ENCODE assay signal across 15 cellular contexts in genomic region chr20:46306743-46307138, GRCh38. TPM values are rescaled to one million over a fixed set of nuclear protein-coding genes. Genes with fewer than 3 reads are reported as not detected.
A peak's percentile ranks its signal among the peaks of the same experiment; 100 is the strongest.
DNase-seq lines count a peak whose midpoint lies in the region; ATAC-seq and TF ChIP-seq lines count a peak whose summit lies in the region.
"Had no signal": no experiment of that assay in that cellular context is flagged by ENCODE, and none has a peak within 500 bp of the region (broad histone marks: within the 10 kb centered on the region; RNA-seq: fewer than 3 reads in every experiment).

No MANE protein-coding gene starts in this region.

- H3K36me3 Mint-ChIP-seq in brain, result no peaks in the 10 kb centered on the region
- peaks cover 2% of the 10 kb centered on the region for H3K36me3 Mint-ChIP-seq in neural progenitor cell

- POLR2A ChIA-PET in SK-N-SH (lab: Yijun Ruan, JAX), result interaction anchor here (0.8 to 1.0 kb wide), 3 partner anchors 40 to 57 kb away, joined by 3 to 5 read pairs (median 4); no protein-coding TSS in a partner anchor

- no peak for TF ChIP-seq EP300 in SK-N-SH (IDR thresholded peaks at IDR 0.05; ENCODE audit: borderline replicate concordance in 1 of 2, low read depth in 1 of 2, low read length in 1 of 2)

- no peak overlapping the region for H3K4me2 ChIP-seq in SK-N-SH
- no peak overlapping the region for H3K4me2 ChIP-seq in neural progenitor cell

- TF ChIP-seq CTCF in SK-N-SH (IDR thresholded peaks at IDR 0.05), result no peak
- TF ChIP-seq CTCF in brain (conservative IDR thresholded peaks at IDR 0.05), result no peak
- no peak for TF ChIP-seq CTCF in neural progenitor cell (IDR thresholded peaks at IDR 0.05)

- H3K27me3 Mint-ChIP-seq in brain (peaks cover 93% of the 10 kb centered on the region), neural progenitor cell (ENCODE audit: insufficient read depth, low read depth) (peaks cover 66% of the 10 kb centered on the region)

- H3K36me3 ChIP-seq in SK-N-SH (replicated peaks in 1 of 2; ENCODE audit: control insufficient read depth in 1 of 2, insufficient read depth in 2 of 2, low read length in 1 of 2) (no peaks in the 10 kb centered on the region), HUES6 (ENCODE audit: control insufficient read depth, insufficient read depth, low read length) (no peaks in the 10 kb centered on the region), neural progenitor cell (no peaks in the 10 kb centered on the region)
- H3K36me3 ChIP-seq: transverse colon had no signal

- no peaks in the 10 kb centered on the region for H3K9me2 ChIP-seq in SK-N-SH

- H3K4me3 Mint-ChIP-seq in brain (peak overlapping the region; percentile 76 to 87 (median 77)), neural progenitor cell (peak overlapping the region; percentile 79)
- H3K4me3 Mint-ChIP-seq: activated CD8-positive, alpha-beta T cell treated with anti-CD3 and anti-CD28 coated beads, Interleukin-2, amount 10 ng/mL, durations not matched to agents 7 days and 5 days had no signal

- H4K20me1 ChIP-seq in SK-N-SH (ENCODE audit: insufficient read depth) (no peaks in the 10 kb centered on the region), neural progenitor cell (ENCODE audit: low read depth) (peaks cover 9% of the 10 kb centered on the region)

- peaks cover 47% of the 10 kb centered on the region for H3K4me1 Mint-ChIP-seq in brain
- peaks cover under 1% of the 10 kb centered on the region for H3K4me1 Mint-ChIP-seq in neural progenitor cell

- H3K27me3 ChIP-seq in SK-N-SH (ENCODE audit: insufficient read depth) (peaks cover 54% of the 10 kb centered on the region), HUES6 (ENCODE audit: control insufficient read depth, insufficient read depth, low read length) (peaks cover 95% of the 10 kb centered on the region), neural progenitor cell (peaks cover 88% of the 10 kb centered on the region)

- peaks cover 0 to 6% (median 0%) of the 10 kb centered on the region in 5 experiments for H3K9me3 Mint-ChIP-seq in brain
- no peaks in the 10 kb centered on the region for H3K9me3 Mint-ChIP-seq in neural progenitor cell

- no peak overlapping the region for H3K9ac ChIP-seq in SK-N-SH
- no peak overlapping the region for H3K9ac ChIP-seq in HUES6 (ENCODE audit: low read length)
- no peak overlapping the region for H3K9ac ChIP-seq in neural progenitor cell

- H2AFZ ChIP-seq in SK-N-SH (ENCODE audit: low read depth) (no peak overlapping the region), neural progenitor cell (replicated peaks) (no peak overlapping the region)

- no peaks in the 10 kb centered on the region for H3F3A ChIP-seq in SK-N-SH (replicated peaks; ENCODE audit: insufficient read depth)
- peaks cover 17% of the 10 kb centered on the region for H3F3A ChIP-seq in neural progenitor cell (ENCODE audit: low read depth)

- H3K4me1 ChIP-seq in SK-N-SH (ENCODE audit: control insufficient read depth in 1 of 2, insufficient read depth in 2 of 2, low read depth in 1 of 2, low read length in 1 of 2), result peaks cover 0 to 3% of the 10 kb centered on the region in 2 experiments; a peak in 1 of 4 replicates
- no peaks in the 10 kb centered on the region for H3K4me1 ChIP-seq in HUES6 (ENCODE audit: control insufficient read depth, insufficient read depth, low read length)
- H3K4me1 ChIP-seq in neural progenitor cell, result peaks cover 5% of the 10 kb centered on the region

- TF ChIP-seq RAD21 in SK-N-SH (IDR thresholded peaks at IDR 0.05; ENCODE audit: low read length), result no peak

- H3K79me2 ChIP-seq in SK-N-SH (ENCODE audit: insufficient read depth) (no peaks in the 10 kb centered on the region), neural progenitor cell (ENCODE audit: low read depth) (no peaks in the 10 kb centered on the region)

- WGBS in SK-N-SH (ENCODE audit: low lambda C conversion rate), result 25% methylated on average over 9 of the region's 10 CpGs

- peak; percentile 5; the same call in 1 of the 3 replicates for ATAC-seq in SK-N-SH treated with all-trans-retinoic acid at 6 μM for 48 hours
- no peak for ATAC-seq in GM21825 (IDR thresholded peaks at IDR 0.05; ENCODE audit: unreplicated experiment)

- H3K27ac ChIP-seq in SK-N-SH (ENCODE audit: low read depth in 2 of 2, low read length in 1 of 2) (no peak overlapping the region), HUES6 (ENCODE audit: low read depth, low read length) (no peak overlapping the region), neural progenitor cell (no peak overlapping the region)
- H3K27ac ChIP-seq: 22Rv1, C4-2B, epithelial cell of prostate, transverse colon had no signal

- DNase-seq in SK-N-SH, result no peak
- no peak for DNase-seq in neural progenitor cell (ENCODE audit: low spot score)
- no peak for DNase-seq in H4 (ENCODE audit: low spot score)
- DNase-seq in mucosa of gallbladder (ENCODE audit: low spot score), result no peak

- H3K9me3 ChIP-seq in SK-N-SH (no peaks in the 10 kb centered on the region), HUES6 (ENCODE audit: control insufficient read depth, insufficient read depth, low read depth, low read length) (no peaks in the 10 kb centered on the region), neural progenitor cell (ENCODE audit: low read depth) (no peaks in the 10 kb centered on the region)
- H3K9me3 ChIP-seq: transverse colon had no signal

- no peak overlapping the region; a peak in 1 of 4 replicates for H3K4me3 ChIP-seq in SK-N-SH (ENCODE audit: low read depth in 2 of 2, low read length in 1 of 2)
- H3K4me3 ChIP-seq in HUES6 (ENCODE audit: low read depth, low read length), result 0 out of 2 replicates have a peak overlapping the region, but pooled peaks have one; percentile 59
- no peak overlapping the region for H3K4me3 ChIP-seq in neural progenitor cell

- CTCF ChIA-PET in SK-N-SH (lab: Yijun Ruan, JAX), result interaction anchor here (0.5 to 14.2 kb wide), 55 partner anchors 8 to 826 kb away, joined by 3 to 190 read pairs (median 4); partner anchors contain the start of gene ELMO2

- H3K27ac Mint-ChIP-seq in brain (peak overlapping the region in 3 of 5 experiments; percentile 22 to 80 (median 29)), neural progenitor cell (no peak overlapping the region)
- H3K27ac Mint-ChIP-seq: activated CD8-positive, alpha-beta T cell treated with anti-CD3 and anti-CD28 coated beads, Interleukin-2, amount 10 ng/mL, durations not matched to agents 7 days and 5 days had no signal

TF ChIP-seq in SK-N-SH treated with all-trans-retinoic acid at 6 μM for 48 hours, 23 proteins besides CTCF, POLR2A, EP300 and RAD21 (continues in another document):
- no peak for TF ChIP-seq ESRRG (CRISPR knock-in tag; IDR thresholded peaks at IDR 0.05)
- TF ChIP-seq GLIS3 (CRISPR knock-in tag; IDR thresholded peaks at IDR 0.05), result no peak
- TF ChIP-seq CSDC2 (CRISPR knock-in tag; IDR thresholded peaks at IDR 0.05), result no peak
- TF ChIP-seq ZNF565 (CRISPR knock-in tag; conservative IDR thresholded peaks at IDR 0.05; ENCODE audit: low read depth), result no peak
- no peak for TF ChIP-seq PPARA (CRISPR knock-in tag; IDR thresholded peaks at IDR 0.05; ENCODE audit: borderline replicate concordance)
- TF ChIP-seq OSR1 (CRISPR knock-in tag; IDR thresholded peaks at IDR 0.05), result no peak
- TF ChIP-seq ZNF8 (CRISPR knock-in tag; IDR thresholded peaks at IDR 0.05), result no peak
- no peak for TF ChIP-seq SNAI2 (CRISPR knock-in tag; IDR thresholded peaks at IDR 0.05)
- no peak for TF ChIP-seq CSRNP3 (CRISPR knock-in tag; IDR thresholded peaks at IDR 0.05)

TF ChIP-seq in SK-N-SH, 30 proteins besides CTCF, POLR2A, EP300 and RAD21:
- no peak for TF ChIP-seq ZBTB33 (IDR thresholded peaks at IDR 0.05; ENCODE audit: borderline replicate concordance, low read depth)
- TF ChIP-seq TEAD4 (IDR thresholded peaks at IDR 0.05; ENCODE audit: borderline replicate concordance, insufficient read depth), result no peak

RNA-seq across cellular contexts. Expression of gene CDH22, which starts 1.6 kb away (rescaled TPM):
- polyA plus RNA-seq in SK-N-SH (2012; rRNA removed) (0.03 TPM in 1 of 2 replicates, not detected in the other), brain (ENCODE audit: insufficient read depth, low read depth, low replicate concordance) (5.6 TPM)
- polyA plus RNA-seq in SK-N-SH (2012; cell fraction: cytosol; rRNA removed), result not detected in 2 replicates
- not detected in 2 replicates for polyA plus RNA-seq in SK-N-SH (2012; cell fraction: nucleus; rRNA removed)
- total RNA-seq in neural progenitor cell (ENCODE audit: low replicate concordance) (0.13 and 0.28 TPM in 2 replicates), mucosa of gallbladder (0.09 TPM)
- not detected in 2 replicates for total RNA-seq in H4 (2014; rRNA removed; shearing (Covaris generic))
- total RNA-seq: activated CD8-positive, alpha-beta T cell treated with anti-CD3 and anti-CD28 coated beads, Interleukin-2, amount 10 ng/mL, durations not matched to agents 7 days and 5 days; mononuclear cell; RPMI7951; transverse colon had no signal
